1 cellular context compared by ENCODE assay signal in genomic region chr7:116171094-116171493, GRCh38.
TF ChIP-seq lines count a peak whose summit lies in the region.

No MANE protein-coding gene starts in this region.

TF ChIP-seq in IMR-90, 13 proteins besides CTCF, POLR2A, EP300 and RAD21:
- TF ChIP-seq ELK1 (IDR thresholded peaks at IDR 0.05; ENCODE audit: borderline replicate concordance, low read depth, low read length) (no peak), MXI1 (IDR thresholded peaks at IDR 0.05; ENCODE audit: borderline replicate concordance, low read depth, low read length) (no peak), BHLHE40 (IDR thresholded peaks at IDR 0.05; ENCODE audit: low read depth, low read length) (no peak), MAFK (IDR thresholded peaks at IDR 0.05; ENCODE audit: low read depth, low read length) (no peak), NFE2L2 (IDR thresholded peaks at IDR 0.05; ENCODE audit: low read depth, low read length) (no peak), RCOR1 (IDR thresholded peaks at IDR 0.05; ENCODE audit: insufficient replicate concordance, low read length) (no peak), USF2 (IDR thresholded peaks at IDR 0.05; ENCODE audit: low read depth, low read length) (no peak), MAZ (IDR thresholded peaks at IDR 0.05; ENCODE audit: borderline replicate concordance, low read depth, low read length) (no peak), FOS (IDR thresholded peaks at IDR 0.05; ENCODE audit: low read depth, low read length) (no peak), SMC3 (IDR thresholded peaks at IDR 0.05; ENCODE audit: low read depth, low read length) (no peak), CHD1 (IDR thresholded peaks at IDR 0.05; ENCODE audit: low read depth, low read length) (no peak), RFX5 (IDR thresholded peaks at IDR 0.05; ENCODE audit: low read depth, low read length) (no peak), CEBPB (IDR thresholded peaks at IDR 0.05; ENCODE audit: low read depth, low read length) (no peak)
TF ChIP-seq in IMR-90: peak in this region for 0.
